Comparison of ENCODE assay signal across 9 cellular contexts in the genomic region with DNA sequence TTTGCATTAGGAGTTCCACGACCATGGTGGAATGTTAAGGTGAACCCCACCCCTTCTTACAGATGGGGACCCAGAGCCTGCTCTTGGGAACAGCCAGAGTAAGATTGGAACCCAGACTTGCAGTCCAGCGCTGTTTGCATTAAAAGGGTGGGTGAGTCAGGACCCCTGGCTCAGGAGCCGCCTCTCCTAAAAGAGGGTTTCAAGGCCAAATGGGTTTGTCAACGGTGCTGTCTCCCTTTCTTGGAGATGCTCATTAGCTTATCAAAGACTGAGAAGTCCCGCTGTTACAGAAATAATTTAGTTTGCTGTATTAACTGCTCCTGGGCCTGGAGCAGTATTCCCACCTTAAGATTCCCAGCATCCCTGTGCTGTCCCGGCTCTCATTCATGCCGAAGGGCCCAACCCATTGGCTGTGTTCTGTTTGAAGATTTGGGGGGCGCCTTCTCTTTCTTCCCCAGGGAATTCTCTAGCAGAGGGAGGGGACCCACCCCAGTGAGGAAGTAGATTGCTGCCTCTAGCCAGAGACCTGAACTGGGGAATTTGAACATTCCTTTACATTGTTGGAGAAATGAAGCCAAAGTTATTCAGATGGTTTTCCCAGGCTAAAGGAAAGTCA. TPM values are rescaled to one million over a fixed set of nuclear protein-coding genes. Genes with fewer than 3 reads are reported as not detected.
DNase-seq lines count a peak whose midpoint lies in the region; ATAC-seq, FAIRE-seq and TF ChIP-seq lines count a peak whose summit lies in the region.
"Had no signal": no experiment of that assay in that cellular context is flagged by ENCODE, and none has a peak within 500 bp of the region (broad histone marks: within the 10 kb centered on the region; RNA-seq: fewer than 3 reads in every experiment).

No MANE protein-coding gene starts in this region.

- peaks cover 42% of the 10 kb centered on the region for H3K79me2 ChIP-seq in GM23248 (ENCODE audit: insufficient read depth)
- no peaks in the 10 kb centered on the region for H3K79me2 ChIP-seq in HepG2 (ENCODE audit: insufficient read depth, low read length)

- no peaks in the 10 kb centered on the region for H3K27me3 ChIP-seq in GM23248 (replicated peaks; ENCODE audit: insufficient read depth)
- no peaks in the 10 kb centered on the region for H3K27me3 ChIP-seq in foreskin keratinocyte
- H3K27me3 ChIP-seq in skeletal muscle satellite cell (ENCODE audit: control insufficient read depth, insufficient read depth, low read length) = no peaks in the 10 kb centered on the region
- peaks cover 0 to 10% of the 10 kb centered on the region in 2 experiments; a peak in 2 of 5 replicates for H3K27me3 ChIP-seq in HepG2 (ENCODE audit: control insufficient read depth in 1 of 2, insufficient read depth in 2 of 2, low read length in 2 of 2)

- no peak for TF ChIP-seq EP300 in HepG2 (IDR thresholded peaks at IDR 0.05; ENCODE audit: low read depth in 2 of 2, low read length in 2 of 2)
- no peak for TF ChIP-seq EP300 in HepG2 (CRISPR knock-in tag; IDR thresholded peaks at IDR 0.05; ENCODE audit: borderline replicate concordance)

- H3K9me2 ChIP-seq in GM23248 (ENCODE audit: insufficient read depth) = no peaks in the 10 kb centered on the region

- peaks cover 18% of the 10 kb centered on the region for H3K4me1 Mint-ChIP-seq in activated CD4-positive, alpha-beta memory T cell treated with anti-CD3 and anti-CD28 coated beads, Interleukin-2, amount 10 ng/mL, durations not matched to agents 7 days and 5 days

- no peaks in the 10 kb centered on the region for H3K36me3 Mint-ChIP-seq in activated CD4-positive, alpha-beta memory T cell treated with anti-CD3 and anti-CD28 coated beads, Interleukin-2, amount 10 ng/mL, durations not matched to agents 7 days and 5 days (ENCODE audit: low read depth)

- no peak for ATAC-seq in foreskin keratinocyte
- no peak for ATAC-seq in HG03196 (IDR thresholded peaks at IDR 0.05; ENCODE audit: unreplicated experiment)
- ATAC-seq in HepG2 = no peak

- peaks cover 33% of the 10 kb centered on the region for H3K4me1 ChIP-seq in GM23248 (ENCODE audit: insufficient read depth)
- peaks cover 29% of the 10 kb centered on the region for H3K4me1 ChIP-seq in foreskin keratinocyte
- peaks cover 42% of the 10 kb centered on the region for H3K4me1 ChIP-seq in skeletal muscle satellite cell (ENCODE audit: control insufficient read depth, insufficient read depth, low read length)
- H3K4me1 ChIP-seq in HepG2 (ENCODE audit: insufficient read depth, low read length) = peaks cover 29% of the 10 kb centered on the region

- CTCF ChIA-PET in activated CD4-positive, alpha-beta memory T cell treated with anti-CD3 and anti-CD28 coated beads, Interleukin-2, amount 10 ng/mL, durations not matched to agents 7 days and 5 days (lab: Charles Lee) = interaction anchor here (1.5 to 5.0 kb wide), 4 partner anchors 11 to 37 kb away, joined by 3 to 33 read pairs (median 5); no protein-coding TSS in a partner anchor
- CTCF ChIA-PET in GM10248 (lab: Yijun Ruan, JAX) (interaction anchor here (1.3 to 28.5 kb wide), 3 partner anchors 7 to 28 kb away, joined by 4 to 552 read pairs (median 552); a partner anchor contains a TSS), HepG2 (lab: Yijun Ruan, JAX; ENCODE audit: low intra/inter-chr PET ratio, low total read pairs) (no interaction called here)

- H3K9me3 ChIP-seq in GM23248 (ENCODE audit: low read depth) (no peaks in the 10 kb centered on the region), skeletal muscle satellite cell (replicated peaks; ENCODE audit: low read length) (no peaks in the 10 kb centered on the region), HepG2 (ENCODE audit: low read length) (no peaks in the 10 kb centered on the region)

- H3F3A ChIP-seq in GM23248 (ENCODE audit: insufficient read depth) = peaks cover 10% of the 10 kb centered on the region

- no peaks in the 10 kb centered on the region for H3K9me3 Mint-ChIP-seq in activated CD4-positive, alpha-beta memory T cell treated with anti-CD3 and anti-CD28 coated beads, Interleukin-2, amount 10 ng/mL, durations not matched to agents 7 days and 5 days

- DNase-seq in GM23248 (peak; percentile 56), foreskin keratinocyte (no peak), GM10248 (ENCODE audit: extremely low spot score) (no peak), NCI-H146 treated with DMSO at 0.1 percent for 48 hours (lab: John Stamatoyannopoulos, UW; ENCODE audit: unreplicated experiment) (no peak), HepG2 (ENCODE audit: low spot score) (no peak)
- no peak for DNase-seq in activated CD4-positive, alpha-beta memory T cell treated with anti-CD3 and anti-CD28 coated beads, Interleukin-2, amount 10 ng/mL, durations not matched to agents 7 days and 5 days

- H3K27me3 Mint-ChIP-seq in activated CD4-positive, alpha-beta memory T cell treated with anti-CD3 and anti-CD28 coated beads, Interleukin-2, amount 10 ng/mL, durations not matched to agents 7 days and 5 days = peaks cover 18% of the 10 kb centered on the region

- H3K4me3 Mint-ChIP-seq in activated CD4-positive, alpha-beta memory T cell treated with anti-CD3 and anti-CD28 coated beads, Interleukin-2, amount 10 ng/mL, durations not matched to agents 7 days and 5 days = peak overlapping the region; percentile 97

- H3K4me2 ChIP-seq in GM23248 (ENCODE audit: unreplicated experiment) (peak overlapping the region; percentile 93), skeletal muscle satellite cell (ENCODE audit: low read length) (peak overlapping the region; percentile 97), HepG2 (ENCODE audit: low read depth, low read length) (no peak overlapping the region)

- no peak for FAIRE-seq in HepG2 (lab: Jason Lieb, UNC)

- intact Hi-C loops in HepG2 (cut with micrococcal nuclease; ENCODE audit: unreplicated experiment) = no loop called here

- no peak for TF ChIP-seq RAD21 in HepG2 (CRISPR knock-in tag; IDR thresholded peaks at IDR 0.05)

- H4K20me1 ChIP-seq in GM23248 (ENCODE audit: insufficient read depth) = no peaks in the 10 kb centered on the region
- H4K20me1 ChIP-seq in HepG2 (ENCODE audit: insufficient read depth, low read length) = no peaks in the 10 kb centered on the region

- peak overlapping the region; percentile 97 for H3K9ac ChIP-seq in GM23248
- H3K9ac ChIP-seq in skeletal muscle satellite cell (ENCODE audit: low read depth, low read length) = peak overlapping the region; percentile 93
- H3K9ac ChIP-seq in HepG2 (ENCODE audit: insufficient read depth, low read depth, low read length) = no peak overlapping the region

- peak overlapping the region; percentile 73 for H3K4me3 ChIP-seq in GM23248
- H3K4me3 ChIP-seq in skeletal muscle satellite cell (ENCODE audit: low read length) = peak overlapping the region; percentile 75
- no peak overlapping the region for H3K4me3 ChIP-seq in HepG2 (replicated peaks in 1 of 3; ENCODE audit: insufficient read depth in 1 of 3, low read depth in 2 of 3, low read length in 3 of 3)

- POLR2A ChIA-PET in activated CD4-positive, alpha-beta memory T cell treated with anti-CD3 and anti-CD28 coated beads, Interleukin-2, amount 10 ng/mL, durations not matched to agents 7 days and 5 days (lab: Charles Lee) = interaction anchor here (1.8 to 4.7 kb wide), 2 partner anchors 9 to 21 kb away, joined by 5 to 20 read pairs; a partner anchor contains a TSS
- POLR2A ChIA-PET in GM10248 (lab: Yijun Ruan, JAX) (no interaction called here), HepG2 (lab: Yijun Ruan, JAX) (no interaction called here)

- TF ChIP-seq CTCF in foreskin keratinocyte (conservative IDR thresholded peaks at IDR 0.05) (no peak), GM10248 (IDR thresholded peaks at IDR 0.05; ENCODE audit: control extremely low read depth, extremely low read depth, low read depth, missing control alignments) (no peak), HepG2 (CRISPR knock-in tag; IDR thresholded peaks at IDR 0.05) (no peak)

- H3K36me3 ChIP-seq in GM23248 (ENCODE audit: low read depth) (peaks cover 14% of the 10 kb centered on the region), skeletal muscle satellite cell (ENCODE audit: insufficient read depth, low read length) (peaks cover 37% of the 10 kb centered on the region), HepG2 (replicated peaks in 1 of 2; ENCODE audit: control insufficient read depth in 1 of 2, insufficient read depth in 2 of 2, low read length in 2 of 2) (no peaks in the 10 kb centered on the region)

- H3K27ac ChIP-seq in GM23248 (peak overlapping the region; percentile 95), foreskin keratinocyte (peak overlapping the region; percentile 94), HepG2 (ENCODE audit: extremely low read length, insufficient read depth, low read length) (no peak overlapping the region)

- 7 to 9% methylated on average over 8 of the region's 8 CpGs for WGBS in GM23248 (ENCODE audit: low coverage in 1 of 2, low lambda C conversion rate in 2 of 2, missing lambda C conversion rate in 2 of 2), 2 experiments
- WGBS in HepG2 (ENCODE audit: low lambda C conversion rate) = 43% methylated on average over 8 of the region's 8 CpGs

- in situ Hi-C loops in GM23248 (cut with MboI) = no loop called here
- in situ Hi-C loops in HepG2 (cut with HindIII; ENCODE audit: extremely low pct_ligation_motif_present, low pct_unique_long_range_greater_than_20kb) = no loop called here

- TF ChIP-seq POLR2A in HepG2 (IDR thresholded peaks at IDR 0.05; ENCODE audit: insufficient read depth in 1 of 2, low read depth in 2 of 2, low read length in 2 of 2) = no peak

- BruUV-seq in HepG2 (replicated peaks; lab: Mats Ljungman, UMichigan) = no TSS peak

- H3K27ac Mint-ChIP-seq in activated CD4-positive, alpha-beta memory T cell treated with anti-CD3 and anti-CD28 coated beads, Interleukin-2, amount 10 ng/mL, durations not matched to agents 7 days and 5 days = no peak overlapping the region

- H2AFZ ChIP-seq in GM23248 = no peak overlapping the region
- H2AFZ ChIP-seq in HepG2 (ENCODE audit: low read length) = no peak overlapping the region

RNA-seq across cellular contexts. Expression of a gene that starts 1.8 kb away (rescaled TPM):
- total RNA-seq in GM23248 (2014; rRNA removed; shearing (Covaris generic)) = 64.8 and 66.3 TPM in 2 replicates
- polyA plus RNA-seq in GM23248 (2016; fragmentation: Nextera tagmentation; extraction: Ambion mirVana) = 27.6 and 29.4 TPM in 2 replicates
- 1 to 10 TPM; 2.5 to 2.7 TPM for total RNA-seq in activated CD4-positive, alpha-beta memory T cell treated with anti-CD3 and anti-CD28 coated beads, Interleukin-2, amount 10 ng/mL, durations not matched to agents 7 days and 5 days
- 52.9 and 58.6 TPM in 2 replicates for total RNA-seq in foreskin keratinocyte
- 47.6 and 53.0 TPM in 2 replicates for polyA plus RNA-seq in foreskin keratinocyte
- 35.7 and 36.9 TPM in 2 replicates for total RNA-seq in skeletal muscle satellite cell (2012; rRNA removed)
- not detected in 2 replicates for total RNA-seq in HepG2 (2016; rRNA removed; fragmentation: Illumina TruSeq; extraction: Trizol)
- not detected in 2 replicates for total RNA-seq in HepG2 (2016; cell fraction: cytosol; rRNA removed; fragmentation: Illumina TruSeq; extraction: Trizol; ENCODE audit: low read depth)
- total RNA-seq in HepG2 (2016; cell fraction: insoluble cytoplasmic fraction; rRNA removed; fragmentation: Illumina TruSeq; extraction: Trizol) = not detected in 2 replicates
- not detected in 2 replicates for total RNA-seq in HepG2 (2016; cell fraction: membrane; rRNA removed; fragmentation: Illumina TruSeq; extraction: Trizol)
- not detected in 2 replicates for total RNA-seq in HepG2 (2016; cell fraction: nucleus; rRNA removed; fragmentation: Illumina TruSeq; extraction: Trizol)
- polyA plus RNA-seq in HepG2 (2011; rRNA removed) = 0.08 TPM in 1 of 2 replicates, not detected in the other
- polyA plus RNA-seq in HepG2 (2011; cell fraction: cytosol; rRNA removed) = 0.03 TPM in 1 of 2 replicates, not detected in the other
- polyA plus RNA-seq in HepG2 (2011; cell fraction: nucleus; rRNA removed) = 0.03 and 0.26 TPM in 2 replicates
- polyA plus RNA-seq in HepG2 (2012) = not detected in 2 replicates
- not detected in 2 replicates for polyA plus RNA-seq in HepG2 (2016; cell fraction: cytosol; fragmentation: Illumina TruSeq; extraction: Trizol; ENCODE audit: low read depth)
- not detected in 2 replicates for polyA plus RNA-seq in HepG2 (2016; cell fraction: insoluble cytoplasmic fraction; fragmentation: Illumina TruSeq; extraction: Trizol; ENCODE audit: low read depth)
- polyA plus RNA-seq in HepG2 (2016; cell fraction: membrane; fragmentation: Illumina TruSeq; extraction: Trizol; ENCODE audit: low read depth) = not detected in 2 replicates
- not detected in 2 replicates for polyA plus RNA-seq in HepG2 (2016; cell fraction: nucleus; fragmentation: Illumina TruSeq; extraction: Trizol; ENCODE audit: insufficient read depth, low read depth)
- 33.8 TPM in 1 of 2 replicates, not detected in the other for polyA minus RNA-seq in HepG2 (2011; rRNA and poly(A)+ RNA removed; ENCODE audit: low replicate concordance)
- polyA minus RNA-seq in HepG2 (2011; cell fraction: cytosol; rRNA and poly(A)+ RNA removed) = not detected in 2 replicates
- 0.13 TPM in 1 of 2 replicates, not detected in the other for polyA minus RNA-seq in HepG2 (2011; cell fraction: nucleus; rRNA and poly(A)+ RNA removed)

RNA-seq across cellular contexts. Expression of a gene that starts 21.6 kb away (rescaled TPM):
- total RNA-seq in GM23248 (2014; rRNA removed; shearing (Covaris generic)) = 20.6 and 32.6 TPM in 2 replicates
- polyA plus RNA-seq in GM23248 (2016; fragmentation: Nextera tagmentation; extraction: Ambion mirVana) (15.9 and 17.2 TPM in 2 replicates), foreskin keratinocyte (14.1 and 14.2 TPM in 2 replicates), HepG2 (2011; rRNA removed) (20.5 and 26.9 TPM in 2 replicates)
- total RNA-seq in activated CD4-positive, alpha-beta memory T cell treated with anti-CD3 and anti-CD28 coated beads, Interleukin-2, amount 10 ng/mL, durations not matched to agents 7 days and 5 days = 10 to 100 TPM; 29.3 to 32.4 TPM
- total RNA-seq in foreskin keratinocyte (15.3 and 18.3 TPM in 2 replicates), HepG2 (2016; rRNA removed; fragmentation: Illumina TruSeq; extraction: Trizol) (6.1 and 19.7 TPM in 2 replicates)
- total RNA-seq in skeletal muscle satellite cell (2012; rRNA removed) = 15.7 and 16.6 TPM in 2 replicates
- 2.8 and 3.8 TPM in 2 replicates for total RNA-seq in HepG2 (2016; cell fraction: cytosol; rRNA removed; fragmentation: Illumina TruSeq; extraction: Trizol; ENCODE audit: low read depth)
- 5.8 and 20.5 TPM in 2 replicates for total RNA-seq in HepG2 (2016; cell fraction: insoluble cytoplasmic fraction; rRNA removed; fragmentation: Illumina TruSeq; extraction: Trizol)
- total RNA-seq in HepG2 (2016; cell fraction: membrane; rRNA removed; fragmentation: Illumina TruSeq; extraction: Trizol) = 4.5 and 6.1 TPM in 2 replicates
- 36.5 and 37.6 TPM in 2 replicates for total RNA-seq in HepG2 (2016; cell fraction: nucleus; rRNA removed; fragmentation: Illumina TruSeq; extraction: Trizol)
- 11.3 and 12.9 TPM in 2 replicates for polyA plus RNA-seq in HepG2 (2011; cell fraction: cytosol; rRNA removed)
- polyA plus RNA-seq in HepG2 (2011; cell fraction: nucleus; rRNA removed) = 107 and 112 TPM in 2 replicates
- 13.0 and 18.5 TPM in 2 replicates for polyA plus RNA-seq in HepG2 (2012)
- 0.68 and 0.92 TPM in 2 replicates for polyA plus RNA-seq in HepG2 (2016; cell fraction: cytosol; fragmentation: Illumina TruSeq; extraction: Trizol; ENCODE audit: low read depth)
- 4.2 and 4.9 TPM in 2 replicates for polyA plus RNA-seq in HepG2 (2016; cell fraction: insoluble cytoplasmic fraction; fragmentation: Illumina TruSeq; extraction: Trizol; ENCODE audit: low read depth)
- polyA plus RNA-seq in HepG2 (2016; cell fraction: membrane; fragmentation: Illumina TruSeq; extraction: Trizol; ENCODE audit: low read depth) = 1.7 and 2.1 TPM in 2 replicates
- 50.1 and 57.5 TPM in 2 replicates for polyA plus RNA-seq in HepG2 (2016; cell fraction: nucleus; fragmentation: Illumina TruSeq; extraction: Trizol; ENCODE audit: insufficient read depth, low read depth)
- polyA minus RNA-seq in HepG2 (2011; rRNA and poly(A)+ RNA removed; ENCODE audit: low replicate concordance) = 26.7 and 43.3 TPM in 2 replicates
- polyA minus RNA-seq in HepG2 (2011; cell fraction: cytosol; rRNA and poly(A)+ RNA removed) = 6.0 and 6.5 TPM in 2 replicates
- 45.2 and 45.3 TPM in 2 replicates for polyA minus RNA-seq in HepG2 (2011; cell fraction: nucleus; rRNA and poly(A)+ RNA removed)

RNA-seq across cellular contexts. Expression of a gene that starts 28.3 kb away (rescaled TPM):
- 13.4 and 33.8 TPM in 2 replicates for total RNA-seq in GM23248 (2014; rRNA removed; shearing (Covaris generic))
- polyA plus RNA-seq in GM23248 (2016; fragmentation: Nextera tagmentation; extraction: Ambion mirVana) (30.5 and 31.4 TPM in 2 replicates), foreskin keratinocyte (20.4 and 24.0 TPM in 2 replicates), HepG2 (2011; rRNA removed) (60.6 and 61.2 TPM in 2 replicates)
- 1 to 10 TPM; 1.8 to 1.9 TPM for total RNA-seq in activated CD4-positive, alpha-beta memory T cell treated with anti-CD3 and anti-CD28 coated beads, Interleukin-2, amount 10 ng/mL, durations not matched to agents 7 days and 5 days
- total RNA-seq in foreskin keratinocyte (19.7 and 22.7 TPM in 2 replicates), HepG2 (2016; rRNA removed; fragmentation: Illumina TruSeq; extraction: Trizol) (39.8 and 47.6 TPM in 2 replicates)
- 19.0 and 19.9 TPM in 2 replicates for total RNA-seq in skeletal muscle satellite cell (2012; rRNA removed)
- 17.3 and 23.9 TPM in 2 replicates for total RNA-seq in HepG2 (2016; cell fraction: cytosol; rRNA removed; fragmentation: Illumina TruSeq; extraction: Trizol; ENCODE audit: low read depth)
- total RNA-seq in HepG2 (2016; cell fraction: insoluble cytoplasmic fraction; rRNA removed; fragmentation: Illumina TruSeq; extraction: Trizol) = 40.9 and 48.9 TPM in 2 replicates
- total RNA-seq in HepG2 (2016; cell fraction: membrane; rRNA removed; fragmentation: Illumina TruSeq; extraction: Trizol) = 32.7 and 40.7 TPM in 2 replicates
- 19.1 and 24.2 TPM in 2 replicates for total RNA-seq in HepG2 (2016; cell fraction: nucleus; rRNA removed; fragmentation: Illumina TruSeq; extraction: Trizol)
- 46.9 and 72.0 TPM in 2 replicates for polyA plus RNA-seq in HepG2 (2011; cell fraction: cytosol; rRNA removed)
- 30.9 and 32.2 TPM in 2 replicates for polyA plus RNA-seq in HepG2 (2011; cell fraction: nucleus; rRNA removed)
- polyA plus RNA-seq in HepG2 (2012) = 17.8 and 27.6 TPM in 2 replicates
- polyA plus RNA-seq in HepG2 (2016; cell fraction: cytosol; fragmentation: Illumina TruSeq; extraction: Trizol; ENCODE audit: low read depth) = 15.1 and 21.8 TPM in 2 replicates
- 52.4 and 52.8 TPM in 2 replicates for polyA plus RNA-seq in HepG2 (2016; cell fraction: insoluble cytoplasmic fraction; fragmentation: Illumina TruSeq; extraction: Trizol; ENCODE audit: low read depth)
- polyA plus RNA-seq in HepG2 (2016; cell fraction: membrane; fragmentation: Illumina TruSeq; extraction: Trizol; ENCODE audit: low read depth) = 23.9 and 32.8 TPM in 2 replicates
- polyA plus RNA-seq in HepG2 (2016; cell fraction: nucleus; fragmentation: Illumina TruSeq; extraction: Trizol; ENCODE audit: insufficient read depth, low read depth) = 25.4 and 28.6 TPM in 2 replicates
- 68.6 and 143 TPM in 2 replicates for polyA minus RNA-seq in HepG2 (2011; rRNA and poly(A)+ RNA removed; ENCODE audit: low replicate concordance)
- 32.1 and 32.4 TPM in 2 replicates for polyA minus RNA-seq in HepG2 (2011; cell fraction: cytosol; rRNA and poly(A)+ RNA removed)
- polyA minus RNA-seq in HepG2 (2011; cell fraction: nucleus; rRNA and poly(A)+ RNA removed) = 21.8 and 28.6 TPM in 2 replicates

RNA-seq across cellular contexts. Expression of a gene that starts 56.4 kb away (rescaled TPM):
- total RNA-seq in GM23248 (2014; rRNA removed; shearing (Covaris generic)) = not detected in 2 replicates
- not detected in 2 replicates for polyA plus RNA-seq in GM23248 (2016; fragmentation: Nextera tagmentation; extraction: Ambion mirVana)
- not detected for total RNA-seq in activated CD4-positive, alpha-beta memory T cell treated with anti-CD3 and anti-CD28 coated beads, Interleukin-2, amount 10 ng/mL, durations not matched to agents 7 days and 5 days
- total RNA-seq in foreskin keratinocyte = not detected in 2 replicates
- 0.02 TPM in 1 of 2 replicates, not detected in the other for polyA plus RNA-seq in foreskin keratinocyte
- under 0.01 TPM in 1 of 2 replicates, not detected in the other for total RNA-seq in skeletal muscle satellite cell (2012; rRNA removed)
- total RNA-seq in HepG2 (2016; rRNA removed; fragmentation: Illumina TruSeq; extraction: Trizol) = 0.83 and 1.7 TPM in 2 replicates
- 0.09 and 0.61 TPM in 2 replicates for total RNA-seq in HepG2 (2016; cell fraction: cytosol; rRNA removed; fragmentation: Illumina TruSeq; extraction: Trizol; ENCODE audit: low read depth)
- 0.89 and 2.0 TPM in 2 replicates for total RNA-seq in HepG2 (2016; cell fraction: insoluble cytoplasmic fraction; rRNA removed; fragmentation: Illumina TruSeq; extraction: Trizol)
- total RNA-seq in HepG2 (2016; cell fraction: membrane; rRNA removed; fragmentation: Illumina TruSeq; extraction: Trizol) = 1.0 and 1.9 TPM in 2 replicates
- 1.2 and 1.3 TPM in 2 replicates for total RNA-seq in HepG2 (2016; cell fraction: nucleus; rRNA removed; fragmentation: Illumina TruSeq; extraction: Trizol)
- polyA plus RNA-seq in HepG2 (2011; rRNA removed) = 0.16 and 0.32 TPM in 2 replicates
- polyA plus RNA-seq in HepG2 (2011; cell fraction: cytosol; rRNA removed) = 0.19 and 0.67 TPM in 2 replicates
- polyA plus RNA-seq in HepG2 (2011; cell fraction: nucleus; rRNA removed) = 0.27 TPM in 1 of 2 replicates, not detected in the other
- polyA plus RNA-seq in HepG2 (2012) = 0.07 and 0.08 TPM in 2 replicates
- polyA plus RNA-seq in HepG2 (2016; cell fraction: cytosol; fragmentation: Illumina TruSeq; extraction: Trizol; ENCODE audit: low read depth) = 0.59 and 0.68 TPM in 2 replicates
- 1.1 and 1.2 TPM in 2 replicates for polyA plus RNA-seq in HepG2 (2016; cell fraction: insoluble cytoplasmic fraction; fragmentation: Illumina TruSeq; extraction: Trizol; ENCODE audit: low read depth)
- 0.91 and 1.5 TPM in 2 replicates for polyA plus RNA-seq in HepG2 (2016; cell fraction: membrane; fragmentation: Illumina TruSeq; extraction: Trizol; ENCODE audit: low read depth)
- polyA plus RNA-seq in HepG2 (2016; cell fraction: nucleus; fragmentation: Illumina TruSeq; extraction: Trizol; ENCODE audit: insufficient read depth, low read depth) = 2.7 and 3.2 TPM in 2 replicates
- polyA minus RNA-seq in HepG2 (2011; rRNA and poly(A)+ RNA removed; ENCODE audit: low replicate concordance) = 0.76 TPM in 1 of 2 replicates, not detected in the other
- polyA minus RNA-seq in HepG2 (2011; cell fraction: cytosol; rRNA and poly(A)+ RNA removed) = 0.79 TPM in 1 of 2 replicates, not detected in the other
- not detected in 2 replicates for polyA minus RNA-seq in HepG2 (2011; cell fraction: nucleus; rRNA and poly(A)+ RNA removed)
- total RNA-seq: HT1080 had no signal

Comparison
In these comparisons a context has a peak if more than half of its experiments do, and no peak if none do; other contexts are left out.
1. H3K4me3 ChIP-seq: peak in GM23248 (single experiment) and skeletal muscle satellite cell (single experiment); none in HepG2 (0 of 3).
2. RNA of a gene that starts 1.8 kb away (total RNA-seq): 64.8 to 66.3 TPM in GM23248 and 52.9 to 58.6 TPM in foreskin keratinocyte; 2.5 to 2.7 TPM in activated CD4-positive, alpha-beta memory T cell treated with anti-CD3 and anti-CD28 coated beads, Interleukin-2, amount 10 ng/mL, durations not matched to agents 7 days and 5 days and not detected in HepG2; every median in the first group is over 10 times any median in the second.